Comparison of ENCODE assay signal across 8 cellular contexts in the genomic region with DNA sequence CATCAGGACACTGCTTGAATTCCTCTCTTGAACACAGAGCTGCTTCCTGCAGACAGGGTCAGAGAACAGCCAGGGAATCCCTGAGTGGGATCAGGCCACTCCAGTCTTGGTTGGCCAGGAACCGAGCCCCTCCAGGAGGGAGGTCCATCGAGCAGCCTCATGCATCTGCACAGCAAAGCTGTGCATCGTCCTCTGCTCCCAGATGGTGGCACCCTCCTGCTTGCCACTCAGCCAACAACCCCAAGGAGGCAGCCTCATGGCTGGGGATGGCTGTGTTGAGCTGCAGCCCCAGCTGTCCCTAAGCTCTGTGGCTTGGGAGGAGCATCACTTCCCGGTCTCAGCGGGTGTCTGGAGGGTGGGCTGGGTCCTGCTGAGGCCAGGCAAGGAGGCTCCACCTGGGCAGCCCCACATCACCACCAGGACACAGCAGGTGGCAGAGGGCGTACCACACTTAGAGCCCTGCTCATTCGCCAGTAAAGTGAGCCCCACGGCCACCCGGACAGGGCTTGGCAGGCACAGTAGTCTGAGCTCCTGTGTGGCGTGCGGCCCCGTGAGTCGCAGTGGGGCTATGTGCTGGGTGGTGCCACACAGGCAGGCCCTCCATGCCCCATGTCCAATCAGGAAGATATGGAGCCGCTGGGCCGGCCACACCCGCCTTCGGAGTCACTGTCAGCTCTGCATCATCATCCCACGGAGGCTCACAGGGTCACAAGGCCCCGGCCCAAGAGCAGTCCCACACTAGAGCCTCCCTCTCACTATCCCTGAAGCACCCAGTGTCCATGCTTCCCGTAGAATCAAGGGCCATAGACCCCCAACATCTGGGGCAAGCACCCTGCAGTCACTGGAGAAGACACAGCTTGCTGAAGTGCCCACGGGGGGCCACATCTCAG. TPM values are rescaled to one million over a fixed set of nuclear protein-coding genes. Genes with fewer than 3 reads are reported as not detected.
DNase-seq lines count a peak whose midpoint lies in the region; ATAC-seq and TF ChIP-seq lines count a peak whose summit lies in the region.

No MANE protein-coding gene starts in this region.

- no peak overlapping the region for H3K27ac ChIP-seq in foreskin keratinocyte

- no peaks in the 10 kb centered on the region for H3K9me3 Mint-ChIP-seq in activated naive CD8-positive, alpha-beta T cell treated with anti-CD3 and anti-CD28 coated beads, Interleukin-2, amount 10 ng/mL, durations not matched to agents 7 days and 5 days
- H3K9me3 Mint-ChIP-seq in activated naive CD8-positive, alpha-beta T cell treated with anti-CD3 and anti-CD28 coated beads for 36 hours = no peaks in the 10 kb centered on the region

- DNase-seq in activated naive CD8-positive, alpha-beta T cell treated with anti-CD3 and anti-CD28 coated beads, Interleukin-2, amount 10 ng/mL, durations not matched to agents 7 days and 5 days = peak; percentile 22
- DNase-seq in activated naive CD8-positive, alpha-beta T cell treated with anti-CD3 and anti-CD28 coated beads for 36 hours = no peak
- peak; percentile 32 for DNase-seq in RKO (ENCODE audit: low spot score)
- DNase-seq in foreskin keratinocyte = peak in 1 of 2 donors; percentile 32
- peak; percentile 20 for DNase-seq in skeletal muscle cell (ENCODE audit: low read depth)
- DNase-seq in NCI-H2107 (lab: John Stamatoyannopoulos, UW) = no peak

- no peaks in the 10 kb centered on the region for H3K27me3 ChIP-seq in foreskin keratinocyte

- no peak overlapping the region for H3K4me3 ChIP-seq in skeletal muscle cell (ENCODE audit: low read depth, low read length)

- POLR2A ChIA-PET in activated naive CD8-positive, alpha-beta T cell treated with anti-CD3 and anti-CD28 coated beads, Interleukin-2, amount 10 ng/mL, durations not matched to agents 7 days and 5 days (lab: Charles Lee) = no interaction called here

- no peak for ATAC-seq in activated naive CD8-positive, alpha-beta T cell treated with anti-CD3 and anti-CD28 coated beads, Interleukin-2, amount 10 ng/mL, durations not matched to agents 7 days and 5 days (ENCODE audit: low read depth)
- ATAC-seq in foreskin keratinocyte (peak; percentile 72), HG03196 (IDR thresholded peaks at IDR 0.05; ENCODE audit: unreplicated experiment) (no peak), HG02973 (IDR thresholded peaks at IDR 0.05; ENCODE audit: unreplicated experiment) (no peak)

- peaks cover 7% of the 10 kb centered on the region for H3K4me1 Mint-ChIP-seq in activated naive CD8-positive, alpha-beta T cell treated with anti-CD3 and anti-CD28 coated beads, Interleukin-2, amount 10 ng/mL, durations not matched to agents 7 days and 5 days
- H3K4me1 Mint-ChIP-seq in activated naive CD8-positive, alpha-beta T cell treated with anti-CD3 and anti-CD28 coated beads for 36 hours = peaks cover 16% of the 10 kb centered on the region

- H3K4me3 Mint-ChIP-seq in activated naive CD8-positive, alpha-beta T cell treated with anti-CD3 and anti-CD28 coated beads, Interleukin-2, amount 10 ng/mL, durations not matched to agents 7 days and 5 days = no peak overlapping the region
- no peak overlapping the region for H3K4me3 Mint-ChIP-seq in activated naive CD8-positive, alpha-beta T cell treated with anti-CD3 and anti-CD28 coated beads for 36 hours

- peaks cover 7% of the 10 kb centered on the region for H3K4me1 ChIP-seq in foreskin keratinocyte

- TF ChIP-seq CTCF in foreskin keratinocyte (conservative IDR thresholded peaks at IDR 0.05) = peak; percentile 45

- H3K27me3 Mint-ChIP-seq in activated naive CD8-positive, alpha-beta T cell treated with anti-CD3 and anti-CD28 coated beads, Interleukin-2, amount 10 ng/mL, durations not matched to agents 7 days and 5 days = no peaks in the 10 kb centered on the region
- no peaks in the 10 kb centered on the region for H3K27me3 Mint-ChIP-seq in activated naive CD8-positive, alpha-beta T cell treated with anti-CD3 and anti-CD28 coated beads for 36 hours

- no peaks in the 10 kb centered on the region for H3K36me3 Mint-ChIP-seq in activated naive CD8-positive, alpha-beta T cell treated with anti-CD3 and anti-CD28 coated beads, Interleukin-2, amount 10 ng/mL, durations not matched to agents 7 days and 5 days
- peaks cover 2% of the 10 kb centered on the region for H3K36me3 Mint-ChIP-seq in activated naive CD8-positive, alpha-beta T cell treated with anti-CD3 and anti-CD28 coated beads for 36 hours

- no peak overlapping the region for H3K27ac Mint-ChIP-seq in activated naive CD8-positive, alpha-beta T cell treated with anti-CD3 and anti-CD28 coated beads, Interleukin-2, amount 10 ng/mL, durations not matched to agents 7 days and 5 days
- no peak overlapping the region for H3K27ac Mint-ChIP-seq in activated naive CD8-positive, alpha-beta T cell treated with anti-CD3 and anti-CD28 coated beads for 36 hours

RNA-seq across cellular contexts. Expression of gene LPCAT1, which starts 11.9 kb away (rescaled TPM):
- total RNA-seq in activated naive CD8-positive, alpha-beta T cell treated with anti-CD3 and anti-CD28 coated beads, Interleukin-2, amount 10 ng/mL, durations not matched to agents 7 days and 5 days = 10 to 100 TPM; 70.8 to 72.2 TPM
- 10 to 100 TPM; 49.4 to 49.6 TPM for total RNA-seq in activated naive CD8-positive, alpha-beta T cell treated with anti-CD3 and anti-CD28 coated beads for 36 hours
- 43.2 and 45.6 TPM in 2 replicates for total RNA-seq in foreskin keratinocyte
- 28.7 and 33.8 TPM in 2 replicates for polyA plus RNA-seq in foreskin keratinocyte

Comparison
In these comparisons a context has a peak if more than half of its experiments do, and no peak if none do; other contexts are left out.
1. DNase-seq: peak in activated naive CD8-positive, alpha-beta T cell treated with anti-CD3 and anti-CD28 coated beads, Interleukin-2, amount 10 ng/mL, durations not matched to agents 7 days and 5 days (single experiment), RKO (single experiment) and skeletal muscle cell (single experiment); none in activated naive CD8-positive, alpha-beta T cell treated with anti-CD3 and anti-CD28 coated beads for 36 hours (single experiment) and NCI-H2107 (single experiment).